Comparison of ENCODE assay signal across 18 cellular contexts in genomic region chr15:32670624-32671022, GRCh38. TPM values are rescaled to one million over a fixed set of nuclear protein-coding genes. Genes with fewer than 3 reads are reported as not detected.
DNase-seq lines count a peak whose midpoint lies in the region; ATAC-seq, FAIRE-seq and TF ChIP-seq lines count a peak whose summit lies in the region.
"Had no signal": no experiment of that assay in that cellular context is flagged by ENCODE, and none has a peak within 500 bp of the region (broad histone marks: within the 10 kb centered on the region; RNA-seq: fewer than 3 reads in every experiment).

No MANE protein-coding gene starts in this region.

- H3K79me2 ChIP-seq in PC-9 (ENCODE audit: low read depth): no peaks in the 10 kb centered on the region

- no peak overlapping the region for H2AFZ ChIP-seq in PC-9

- H3K9me3 ChIP-seq in PC-9 (ENCODE audit: insufficient read depth, low read depth): no peaks in the 10 kb centered on the region
- H3K9me3 ChIP-seq: tibial artery had no signal

- H3K9me2 ChIP-seq in PC-9 (ENCODE audit: insufficient read depth): no peaks in the 10 kb centered on the region

- POLR2A ChIA-PET in PC-9 (lab: Charles Lee; ENCODE audit: unreplicated experiment): no interaction called here

- intact Hi-C loops in PC-9 (cut with micrococcal nuclease; ENCODE audit: unreplicated experiment): no loop called here
- intact Hi-C loops in sciatic nerve (cut with DNase I): no loop called here

- TF ChIP-seq CTCF in AG10803 (conservative IDR thresholded peaks at IDR 0.05; ENCODE audit: low read length) (no peak), PC-9 (conservative IDR thresholded peaks at IDR 0.05) (no peak)

- FAIRE-seq in H54 (lab: Jason Lieb, UNC): no peak
- FAIRE-seq: GM12891 had no signal

- no peaks in the 10 kb centered on the region for H3K36me3 ChIP-seq in PC-9 (ENCODE audit: low read depth)
- H3K36me3 ChIP-seq: tibial artery had no signal

- peak overlapping the region; percentile 18 for H3K4me3 ChIP-seq in AG10803 (ENCODE audit: low read length)
- H3K4me3 ChIP-seq in PC-9: no peak overlapping the region
- H3K4me3 ChIP-seq: tibial artery had no signal

- peaks cover 4% of the 10 kb centered on the region; the same call in 1 of the 2 replicates for H3F3A ChIP-seq in PC-9 (ENCODE audit: insufficient read depth, low read depth)

- ATAC-seq in sciatic nerve: peak; percentile 53
- ATAC-seq in HG03469 (IDR thresholded peaks at IDR 0.05; ENCODE audit: unreplicated experiment): no peak
- no peak for ATAC-seq in HG03460 (IDR thresholded peaks at IDR 0.05; ENCODE audit: unreplicated experiment)
- ATAC-seq: activated T-helper 17 cell treated with anti-CD3 and anti-CD28 coated beads, Interleukin-2, amount 50 U/mL, for 72 hours had no signal

- H3K4me2 ChIP-seq in PC-9: peak overlapping the region; percentile 27; the same call in 1 of the 2 replicates

- no TSS peak for BruUV-seq in PC-9 (replicated peaks; lab: Mats Ljungman, UMichigan)

- H3K4me1 ChIP-seq in PC-9 (replicated peaks; ENCODE audit: insufficient read depth): peaks cover 14% of the 10 kb centered on the region
- H3K4me1 ChIP-seq: tibial artery had no signal

- DNase-seq in AG10803 (ENCODE audit: low read depth) (peak; percentile 47), PC-9 (no peak), fibroblast of peridontal ligament (ENCODE audit: extremely low read depth) (peak; percentile 65), sciatic nerve (ENCODE audit: low spot score) (no peak), SHP77 (lab: John Stamatoyannopoulos, UW) (no peak), H54 (ENCODE audit: insufficient read length, low spot score) (no peak)
- DNase-seq: activated CD4-positive, alpha-beta T cell treated with anti-CD3 and anti-CD28 coated beads for 1 hour; activated naive CD8-positive, alpha-beta T cell treated with anti-CD3 and anti-CD28 coated beads for 36 hours; cortex of kidney; MM.1S; NCI-H1694; NCI-H226 had no signal

- no peak for TF ChIP-seq POLR2A in H54 (IDR thresholded peaks at IDR 0.05; ENCODE audit: low read depth, low read length)

- H4K20me1 ChIP-seq in PC-9 (ENCODE audit: insufficient read depth): no peaks in the 10 kb centered on the region

- H3K27ac ChIP-seq in PC-9: no peak overlapping the region
- H3K27ac ChIP-seq: tibial artery had no signal

- CTCF ChIA-PET in PC-9 (lab: Charles Lee): interaction anchor here (0.6 kb wide), 1 partner anchor 174 kb away, joined by 3 read pairs; no protein-coding TSS in a partner anchor

- no peaks in the 10 kb centered on the region for H3K27me3 ChIP-seq in PC-9 (ENCODE audit: insufficient read depth, low read depth)

RNA-seq across cellular contexts. Expression of gene SCG5, which starts 29.1 kb away (rescaled TPM):
- total RNA-seq in PC-9 (2021): 0.39 TPM in 1 of 2 replicates, not detected in the other
- total RNA-seq in sciatic nerve: 2.5 TPM
- total RNA-seq: left ventricle myocardium superior had no signal

RNA-seq across cellular contexts. Expression of gene GREM1, which starts 47.2 kb away (rescaled TPM):
- total RNA-seq in PC-9 (2021): 0.39 and 0.48 TPM in 2 replicates
- 4.6 TPM for total RNA-seq in sciatic nerve
- total RNA-seq: activated naive CD8-positive, alpha-beta T cell treated with anti-CD3 and anti-CD28 coated beads for 36 hours; activated T-helper 17 cell treated with anti-CD3 and anti-CD28 coated beads, Interleukin-2, amount 50 U/mL, for 72 hours had no signal

RNA-seq across cellular contexts. Expression of gene ARHGAP11A, which starts 55.3 kb away (rescaled TPM):
- 81.5 and 91.6 TPM in 2 replicates for total RNA-seq in PC-9 (2021)
- 2.5 TPM for total RNA-seq in sciatic nerve

Comparison
In these comparisons a context has a peak if more than half of its experiments do, and no peak if none do; other contexts are left out.
1. DNase-seq: peak in AG10803 (single experiment) and fibroblast of peridontal ligament (single experiment); none in PC-9 (0 of 2), sciatic nerve (single experiment), SHP77 (0 of 2) and H54 (single experiment).
2. RNA of gene ARHGAP11A, which starts 55.3 kb away (total RNA-seq): 81.5 to 91.6 TPM in PC-9; 2.5 TPM in sciatic nerve (single experiment); every median in the first group is over 10 times any median in the second.